13 cellular contexts compared by ENCODE assay signal in genomic region chr22:30695871-30696655, GRCh38. TPM values are rescaled to one million over a fixed set of nuclear protein-coding genes. Genes with fewer than 3 reads are reported as not detected.
A peak's percentile ranks its signal among the peaks of the same experiment; 100 is the strongest.
DNase-seq lines count a peak whose midpoint lies in the region; ATAC-seq and TF ChIP-seq lines count a peak whose summit lies in the region.
"Had no signal": no experiment of that assay in that cellular context is flagged by ENCODE, and none has a peak within 500 bp of the region (broad histone marks: within the 10 kb centered on the region; RNA-seq: fewer than 3 reads in every experiment).

No MANE protein-coding gene starts in this region.

- peak overlapping the region; percentile 31 for H3K4me3 Mint-ChIP-seq in activated naive CD8-positive, alpha-beta T cell treated with anti-CD3 and anti-CD28 coated beads, Interleukin-2, amount 10 ng/mL, durations not matched to agents 7 days and 5 days
- H3K4me3 Mint-ChIP-seq in naive B cell: peak overlapping the region; percentile 24 to 89 (median 82)

- no peak overlapping the region for H3K27ac Mint-ChIP-seq in activated naive CD8-positive, alpha-beta T cell treated with anti-CD3 and anti-CD28 coated beads, Interleukin-2, amount 10 ng/mL, durations not matched to agents 7 days and 5 days
- peak overlapping the region in 3 of 6 donors; percentile 13 to 76 (median 47) for H3K27ac Mint-ChIP-seq in naive B cell

- no peak overlapping the region for H3K27ac ChIP-seq in AG04450 (ENCODE audit: low read depth, low read length)
- H3K27ac ChIP-seq: sigmoid colon had no signal

- no peak for DNase-seq in AG04450 (ENCODE audit: low read depth, low spot score)
- peak; percentile 25 for DNase-seq in GM20000 (ENCODE audit: low spot score)
- DNase-seq in activated naive CD8-positive, alpha-beta T cell treated with anti-CD3 and anti-CD28 coated beads, Interleukin-2, amount 10 ng/mL, durations not matched to agents 7 days and 5 days: no peak
- no peak for DNase-seq in naive B cell
- DNase-seq in NCI-H146 treated with DMSO at 0.1 percent for 48 hours (lab: John Stamatoyannopoulos, UW; ENCODE audit: unreplicated experiment): no peak
- DNase-seq in SIG-M5 treated with dmso at 0.1 percent for 504 hours (lab: John Stamatoyannopoulos, UW; ENCODE audit: unreplicated experiment): no peak
- DNase-seq: cortex of kidney, NCI-H1105 treated with DMSO at 0.1 percent for 48 hours, NCI-H82, sigmoid colon had no signal

- peaks cover 46% of the 10 kb centered on the region for H3K27me3 Mint-ChIP-seq in activated naive CD8-positive, alpha-beta T cell treated with anti-CD3 and anti-CD28 coated beads, Interleukin-2, amount 10 ng/mL, durations not matched to agents 7 days and 5 days
- H3K27me3 Mint-ChIP-seq in naive B cell: peaks cover 34 to 55% (median 37%) of the 10 kb centered on the region in 3 donors

- no peaks in the 10 kb centered on the region for H3K27me3 ChIP-seq in AG04450 (ENCODE audit: control insufficient read depth, insufficient read depth, low read length)
- H3K27me3 ChIP-seq: gastroesophageal sphincter, sigmoid colon had no signal

- H3K36me3 Mint-ChIP-seq in activated naive CD8-positive, alpha-beta T cell treated with anti-CD3 and anti-CD28 coated beads, Interleukin-2, amount 10 ng/mL, durations not matched to agents 7 days and 5 days: no peaks in the 10 kb centered on the region
- H3K36me3 Mint-ChIP-seq in naive B cell: no peaks in the 10 kb centered on the region

- H3K4me3 ChIP-seq in AG04450 (ENCODE audit: low read depth, low read length): 0 out of 2 replicates have a peak overlapping the region, but pooled peaks have one; percentile 68

- peaks cover 3% of the 10 kb centered on the region for H3K4me1 Mint-ChIP-seq in activated naive CD8-positive, alpha-beta T cell treated with anti-CD3 and anti-CD28 coated beads, Interleukin-2, amount 10 ng/mL, durations not matched to agents 7 days and 5 days
- H3K4me1 Mint-ChIP-seq in naive B cell: peaks cover 9 to 22% (median 12%) of the 10 kb centered on the region in 3 donors

- H3K9me3 Mint-ChIP-seq in activated naive CD8-positive, alpha-beta T cell treated with anti-CD3 and anti-CD28 coated beads, Interleukin-2, amount 10 ng/mL, durations not matched to agents 7 days and 5 days: no peaks in the 10 kb centered on the region
- H3K9me3 Mint-ChIP-seq in naive B cell: no peaks in the 10 kb centered on the region

- TF ChIP-seq CTCF in AG04450 (IDR thresholded peaks at IDR 0.05; ENCODE audit: low read depth, low read length) (no peak), GM20000 (IDR thresholded peaks at IDR 0.05; ENCODE audit: extremely low read depth, missing control alignments) (no peak)

- POLR2A ChIA-PET in AG04450 (lab: Yijun Ruan, JAX): no interaction called here
- POLR2A ChIA-PET in activated naive CD8-positive, alpha-beta T cell treated with anti-CD3 and anti-CD28 coated beads, Interleukin-2, amount 10 ng/mL, durations not matched to agents 7 days and 5 days (lab: Charles Lee): no interaction called here

- CTCF ChIA-PET in AG04450 (lab: Charles Lee): no interaction called here

- no peak for ATAC-seq in activated naive CD8-positive, alpha-beta T cell treated with anti-CD3 and anti-CD28 coated beads, Interleukin-2, amount 10 ng/mL, durations not matched to agents 7 days and 5 days (ENCODE audit: low read depth)
- ATAC-seq in naive B cell (ENCODE audit: low read depth in 2 of 2): no peak
- ATAC-seq in HG03175 (IDR thresholded peaks at IDR 0.05; ENCODE audit: unreplicated experiment): no peak
- ATAC-seq in GM19023 (IDR thresholded peaks at IDR 0.05; ENCODE audit: unreplicated experiment): no peak

- no peaks in the 10 kb centered on the region; the same call in 1 of the 2 replicates for H3K9me3 ChIP-seq in AG04450 (ENCODE audit: control insufficient read depth, insufficient read depth, low read length)
- H3K9me3 ChIP-seq: gastroesophageal sphincter, sigmoid colon had no signal

RNA-seq across cellular contexts. Expression of gene OSBP2, which starts 1.4 kb away (rescaled TPM):
- polyA plus RNA-seq in AG04450 (2011; rRNA removed) (1.6 and 1.8 TPM in 2 replicates), naive B cell (ENCODE audit: low read depth in 6 of 6) (1 to 10 TPM in 1 of 6 donors, under 1 TPM in 4, not detected in 1; 0.20 to 1.1 (median 0.61) TPM)
- polyA minus RNA-seq in AG04450 (2011; rRNA and poly(A)+ RNA removed): 3.3 and 3.9 TPM in 2 replicates
- total RNA-seq in activated naive CD8-positive, alpha-beta T cell treated with anti-CD3 and anti-CD28 coated beads, Interleukin-2, amount 10 ng/mL, durations not matched to agents 7 days and 5 days: under 1 TPM; 0.45 to 0.61 TPM

RNA-seq across cellular contexts. Expression of gene DUSP18, which starts 28.4 kb away (rescaled TPM):
- polyA plus RNA-seq in AG04450 (2011; rRNA removed) (13.8 and 14.5 TPM in 2 replicates), naive B cell (ENCODE audit: low read depth in 6 of 6) (10 to 100 TPM in 5 of 6 donors, 1 to 10 TPM in 1; 9.0 to 18.1 (median 12.3) TPM)
- polyA minus RNA-seq in AG04450 (2011; rRNA and poly(A)+ RNA removed): 20.7 and 21.7 TPM in 2 replicates
- 10 to 100 TPM; 10.5 to 12.8 TPM for total RNA-seq in activated naive CD8-positive, alpha-beta T cell treated with anti-CD3 and anti-CD28 coated beads, Interleukin-2, amount 10 ng/mL, durations not matched to agents 7 days and 5 days
